10 cellular contexts compared by ENCODE assay signal in genomic region chr1:201504179-201504631, GRCh38. TPM values are rescaled to one million over a fixed set of nuclear protein-coding genes. Genes with fewer than 3 reads are reported as not detected.
DNase-seq lines count a peak whose midpoint lies in the region; ATAC-seq, FAIRE-seq and TF ChIP-seq lines count a peak whose summit lies in the region.
"Had no signal": no experiment of that assay in that cellular context is flagged by ENCODE, and none has a peak within 500 bp of the region (broad histone marks: within the 10 kb centered on the region; RNA-seq: fewer than 3 reads in every experiment).

No MANE protein-coding gene starts in this region.

- H3K9ac ChIP-seq in HepG2 (ENCODE audit: insufficient read depth, low read depth, low read length) (peak overlapping the region; percentile 51; the same call in 1 of the 2 replicates), stomach smooth muscle (ENCODE audit: low read length in 2 of 2) (peak overlapping the region; percentile 98 to 100)

- no peak overlapping the region for H2AFZ ChIP-seq in HepG2 (ENCODE audit: low read length)

- POLR2A ChIA-PET in HepG2 (lab: Yijun Ruan, JAX): interaction anchor here (0.7 to 3.2 kb wide), 6 partner anchors 9 to 36 kb away, joined by 3 to 17 read pairs (median 10); partner anchors contain the start of gene PHLDA3

- H4K20me1 ChIP-seq in HepG2 (ENCODE audit: insufficient read depth, low read length): no peaks in the 10 kb centered on the region

- H3K79me2 ChIP-seq in HepG2 (ENCODE audit: insufficient read depth, low read length): no peaks in the 10 kb centered on the region

- H3K36me3 Mint-ChIP-seq in HFFc6 (ENCODE audit: low read depth) (peaks cover 40% of the 10 kb centered on the region), brain (no peaks in the 10 kb centered on the region)

- no peak overlapping the region for H3K27ac ChIP-seq in HepG2 (ENCODE audit: extremely low read length, insufficient read depth, low read length)
- peak overlapping the region; percentile 100 for H3K27ac ChIP-seq in stomach smooth muscle (ENCODE audit: low read length)

- intact Hi-C loops in HepG2 (cut with micrococcal nuclease; ENCODE audit: unreplicated experiment): no loop called here

- in situ Hi-C loops in HepG2 (cut with HindIII; ENCODE audit: extremely low pct_ligation_motif_present, low pct_unique_long_range_greater_than_20kb): no loop called here

- no TSS peak for BruUV-seq in HepG2 (replicated peaks; lab: Mats Ljungman, UMichigan)

- TF ChIP-seq EP300 in HepG2 (IDR thresholded peaks at IDR 0.05; ENCODE audit: low read depth in 2 of 2, low read length in 2 of 2) (no peak), HepG2 (CRISPR knock-in tag; IDR thresholded peaks at IDR 0.05; ENCODE audit: borderline replicate concordance) (no peak)

- CTCF ChIA-PET in HepG2 (lab: Yijun Ruan, JAX; ENCODE audit: low intra/inter-chr PET ratio, low total read pairs): interaction anchor here (1.6 kb wide), 1 partner anchor 9 kb away, joined by 7 read pairs; no protein-coding TSS in a partner anchor

- H3K4me1 ChIP-seq in HepG2 (ENCODE audit: insufficient read depth, low read length) (peaks cover 81% of the 10 kb centered on the region), stomach smooth muscle (ENCODE audit: control insufficient read depth, insufficient read depth, low read length) (peaks cover 70% of the 10 kb centered on the region)

- no peaks in the 10 kb centered on the region for H3K9me3 ChIP-seq in HepG2 (ENCODE audit: low read length)
- H3K9me3 ChIP-seq in stomach smooth muscle (ENCODE audit: control insufficient read depth in 2 of 2, low read length in 2 of 2): no peaks in the 10 kb centered on the region

- DNase-seq in HFFc6 (no peak), HepG2 (ENCODE audit: low spot score) (no peak), hypothalamus (lab: John Stamatoyannopoulos, UW) (no peak)
- no peak for DNase-seq in stimulated activated naive CD4-positive, alpha-beta T cell (lab: John Stamatoyannopoulos, UW)
- no peak for DNase-seq in effector CD4-positive, alpha-beta T cell
- DNase-seq: activated CD4-positive, CD25-positive, alpha-beta regulatory T cell treated with anti-CD3 and anti-CD28 coated beads, Interleukin-2, amount 50 U/mL, for 72 hours; DND-41 had no signal

- no peak overlapping the region for H3K4me2 ChIP-seq in HepG2 (ENCODE audit: low read depth, low read length)

- H3K9me3 Mint-ChIP-seq in HFFc6 (no peaks in the 10 kb centered on the region), brain (no peaks in the 10 kb centered on the region)

- TF ChIP-seq CTCF in HFFc6 (IDR thresholded peaks at IDR 0.05): no peak
- no peak for TF ChIP-seq CTCF in brain (conservative IDR thresholded peaks at IDR 0.05)
- TF ChIP-seq CTCF in HepG2 (CRISPR knock-in tag; IDR thresholded peaks at IDR 0.05): no peak

- no peak for TF ChIP-seq RAD21 in HepG2 (CRISPR knock-in tag; IDR thresholded peaks at IDR 0.05)

- H3K4me3 ChIP-seq in HepG2 (replicated peaks in 1 of 3; ENCODE audit: insufficient read depth in 1 of 3, low read depth in 2 of 3, low read length in 3 of 3): no peak overlapping the region
- H3K4me3 ChIP-seq in stomach smooth muscle (ENCODE audit: low read length in 2 of 2): peak overlapping the region; percentile 82 to 95

- no peak for FAIRE-seq in HepG2 (lab: Jason Lieb, UNC)

- ATAC-seq in HepG2 (no peak), HG03045 (IDR thresholded peaks at IDR 0.05; ENCODE audit: unreplicated experiment) (no peak)

- H3K27me3 Mint-ChIP-seq in HFFc6 (ENCODE audit: insufficient read depth) (peaks cover 12% of the 10 kb centered on the region), brain (peaks cover 26% of the 10 kb centered on the region)

- peaks cover 89% of the 10 kb centered on the region for H3K4me1 Mint-ChIP-seq in HFFc6 (ENCODE audit: low read depth)
- H3K4me1 Mint-ChIP-seq in brain: peaks cover 59% of the 10 kb centered on the region

- H3K27ac Mint-ChIP-seq in HFFc6 (peak overlapping the region; percentile 87), brain (peak overlapping the region in 4 of 5 experiments; percentile 24 to 95 (median 86))

- H3K4me3 Mint-ChIP-seq in HFFc6 (peak overlapping the region; percentile 93), brain (peak overlapping the region in 2 of 5 experiments; percentile 45 to 58)

- H3K27me3 ChIP-seq in HepG2 (ENCODE audit: control insufficient read depth in 1 of 2, insufficient read depth in 2 of 2, low read length in 2 of 2) (no peaks in the 10 kb centered on the region; a peak in 1 of 5 replicates), stomach smooth muscle (ENCODE audit: control insufficient read depth in 1 of 2, insufficient read depth in 2 of 2, low read length in 2 of 2) (no peaks in the 10 kb centered on the region)

- H3K36me3 ChIP-seq in HepG2 (replicated peaks in 1 of 2; ENCODE audit: control insufficient read depth in 1 of 2, insufficient read depth in 2 of 2, low read length in 2 of 2) (no peaks in the 10 kb centered on the region), stomach smooth muscle (ENCODE audit: control insufficient read depth in 2 of 2, insufficient read depth in 2 of 2, low read length in 2 of 2) (peaks cover 12 to 20% of the 10 kb centered on the region in 2 donors)

- no peak for TF ChIP-seq POLR2A in HepG2 (IDR thresholded peaks at IDR 0.05; ENCODE audit: insufficient read depth in 1 of 2, low read depth in 2 of 2, low read length in 2 of 2)

- 80% methylated on average over 3 of the region's 3 CpGs for WGBS in HepG2 (ENCODE audit: low lambda C conversion rate)

RNA-seq across cellular contexts. Expression of gene CSRP1, which starts 2.7 kb away (rescaled TPM):
- 100 to 1,000 TPM; 540 to 614 (median 577) TPM for total RNA-seq in HFFc6 (2021; fragmentation: NEBNext Ultra II Directional; extraction: Animal tissue kit (Norgen Biotek cat#: 25700))
- polyA plus RNA-seq in brain (ENCODE audit: insufficient read depth, low read depth, low replicate concordance) (599 TPM), HepG2 (2011; rRNA removed) (14.5 and 17.7 TPM in 2 replicates)
- 68.9 and 70.8 TPM in 2 replicates for total RNA-seq in HepG2 (2016; rRNA removed; fragmentation: Illumina TruSeq; extraction: Trizol)
- 12.3 and 12.8 TPM in 2 replicates for total RNA-seq in HepG2 (2016; cell fraction: cytosol; rRNA removed; fragmentation: Illumina TruSeq; extraction: Trizol; ENCODE audit: low read depth)
- 66.1 and 69.5 TPM in 2 replicates for total RNA-seq in HepG2 (2016; cell fraction: insoluble cytoplasmic fraction; rRNA removed; fragmentation: Illumina TruSeq; extraction: Trizol)
- 28.9 and 33.8 TPM in 2 replicates for total RNA-seq in HepG2 (2016; cell fraction: membrane; rRNA removed; fragmentation: Illumina TruSeq; extraction: Trizol)
- total RNA-seq in HepG2 (2016; cell fraction: nucleus; rRNA removed; fragmentation: Illumina TruSeq; extraction: Trizol): 35.6 and 44.2 TPM in 2 replicates
- 15.2 and 17.2 TPM in 2 replicates for polyA plus RNA-seq in HepG2 (2011; cell fraction: cytosol; rRNA removed)
- polyA plus RNA-seq in HepG2 (2011; cell fraction: nucleus; rRNA removed): 10.9 and 14.9 TPM in 2 replicates
- polyA plus RNA-seq in HepG2 (2012): 9.9 and 18.8 TPM in 2 replicates
- polyA plus RNA-seq in HepG2 (2016; cell fraction: cytosol; fragmentation: Illumina TruSeq; extraction: Trizol; ENCODE audit: low read depth): 15.3 and 18.6 TPM in 2 replicates
- 83.1 and 92.4 TPM in 2 replicates for polyA plus RNA-seq in HepG2 (2016; cell fraction: insoluble cytoplasmic fraction; fragmentation: Illumina TruSeq; extraction: Trizol; ENCODE audit: low read depth)
- polyA plus RNA-seq in HepG2 (2016; cell fraction: membrane; fragmentation: Illumina TruSeq; extraction: Trizol; ENCODE audit: low read depth): 29.6 and 30.8 TPM in 2 replicates
- polyA plus RNA-seq in HepG2 (2016; cell fraction: nucleus; fragmentation: Illumina TruSeq; extraction: Trizol; ENCODE audit: insufficient read depth, low read depth): 54.3 and 54.9 TPM in 2 replicates
- 22.9 and 266 TPM in 2 replicates for polyA minus RNA-seq in HepG2 (2011; rRNA and poly(A)+ RNA removed; ENCODE audit: low replicate concordance)
- polyA minus RNA-seq in HepG2 (2011; cell fraction: cytosol; rRNA and poly(A)+ RNA removed): 8.4 and 9.1 TPM in 2 replicates
- polyA minus RNA-seq in HepG2 (2011; cell fraction: nucleus; rRNA and poly(A)+ RNA removed): 9.1 and 11.7 TPM in 2 replicates

RNA-seq across cellular contexts. Expression of gene NAV1, which starts 34.7 kb away (rescaled TPM):
- 10 to 100 TPM; 72.9 to 88.0 (median 78.4) TPM for total RNA-seq in HFFc6 (2021; fragmentation: NEBNext Ultra II Directional; extraction: Animal tissue kit (Norgen Biotek cat#: 25700))
- polyA plus RNA-seq in brain (ENCODE audit: insufficient read depth, low read depth, low replicate concordance): 55.4 TPM
- 0.01 TPM in 1 of 2 replicates, not detected in the other for total RNA-seq in HepG2 (2016; rRNA removed; fragmentation: Illumina TruSeq; extraction: Trizol)
- total RNA-seq in HepG2 (2016; cell fraction: cytosol; rRNA removed; fragmentation: Illumina TruSeq; extraction: Trizol; ENCODE audit: low read depth): not detected in 2 replicates
- 0.02 TPM in 1 of 2 replicates, not detected in the other for total RNA-seq in HepG2 (2016; cell fraction: insoluble cytoplasmic fraction; rRNA removed; fragmentation: Illumina TruSeq; extraction: Trizol)
- total RNA-seq in HepG2 (2016; cell fraction: membrane; rRNA removed; fragmentation: Illumina TruSeq; extraction: Trizol): under 0.01 TPM in 1 of 2 replicates, not detected in the other
- not detected in 2 replicates for total RNA-seq in HepG2 (2016; cell fraction: nucleus; rRNA removed; fragmentation: Illumina TruSeq; extraction: Trizol)
- 0.04 TPM in 1 of 2 replicates, not detected in the other for polyA plus RNA-seq in HepG2 (2011; rRNA removed)
- polyA plus RNA-seq in HepG2 (2011; cell fraction: cytosol; rRNA removed): not detected in 2 replicates
- polyA plus RNA-seq in HepG2 (2011; cell fraction: nucleus; rRNA removed): 0.03 TPM in 1 of 2 replicates, not detected in the other
- polyA plus RNA-seq in HepG2 (2012): 0.01 TPM in 2 replicates
- polyA plus RNA-seq in HepG2 (2016; cell fraction: cytosol; fragmentation: Illumina TruSeq; extraction: Trizol; ENCODE audit: low read depth): not detected in 2 replicates
- not detected in 2 replicates for polyA plus RNA-seq in HepG2 (2016; cell fraction: insoluble cytoplasmic fraction; fragmentation: Illumina TruSeq; extraction: Trizol; ENCODE audit: low read depth)
- polyA plus RNA-seq in HepG2 (2016; cell fraction: membrane; fragmentation: Illumina TruSeq; extraction: Trizol; ENCODE audit: low read depth): not detected in 2 replicates
- polyA plus RNA-seq in HepG2 (2016; cell fraction: nucleus; fragmentation: Illumina TruSeq; extraction: Trizol; ENCODE audit: insufficient read depth, low read depth): not detected in 2 replicates
- polyA minus RNA-seq in HepG2 (2011; rRNA and poly(A)+ RNA removed; ENCODE audit: low replicate concordance): 0.04 and 0.75 TPM in 2 replicates
- polyA minus RNA-seq in HepG2 (2011; cell fraction: cytosol; rRNA and poly(A)+ RNA removed): not detected in 2 replicates
- not detected in 2 replicates for polyA minus RNA-seq in HepG2 (2011; cell fraction: nucleus; rRNA and poly(A)+ RNA removed)

RNA-seq across cellular contexts. Expression of gene PHLDA3, which starts 35.2 kb away (rescaled TPM):
- 100 to 1,000 TPM; 101 to 113 (median 108) TPM for total RNA-seq in HFFc6 (2021; fragmentation: NEBNext Ultra II Directional; extraction: Animal tissue kit (Norgen Biotek cat#: 25700))
- 29.9 TPM for polyA plus RNA-seq in brain (ENCODE audit: insufficient read depth, low read depth, low replicate concordance)
- total RNA-seq in HepG2 (2016; rRNA removed; fragmentation: Illumina TruSeq; extraction: Trizol): 29.1 and 33.6 TPM in 2 replicates
- 13.4 and 13.7 TPM in 2 replicates for total RNA-seq in HepG2 (2016; cell fraction: cytosol; rRNA removed; fragmentation: Illumina TruSeq; extraction: Trizol; ENCODE audit: low read depth)
- 29.0 and 34.8 TPM in 2 replicates for total RNA-seq in HepG2 (2016; cell fraction: insoluble cytoplasmic fraction; rRNA removed; fragmentation: Illumina TruSeq; extraction: Trizol)
- 27.3 and 32.8 TPM in 2 replicates for total RNA-seq in HepG2 (2016; cell fraction: membrane; rRNA removed; fragmentation: Illumina TruSeq; extraction: Trizol)
- total RNA-seq in HepG2 (2016; cell fraction: nucleus; rRNA removed; fragmentation: Illumina TruSeq; extraction: Trizol): 15.5 and 17.9 TPM in 2 replicates
- 16.7 and 25.1 TPM in 2 replicates for polyA plus RNA-seq in HepG2 (2011; rRNA removed)
- 18.1 and 31.9 TPM in 2 replicates for polyA plus RNA-seq in HepG2 (2011; cell fraction: cytosol; rRNA removed)
- 18.6 and 19.4 TPM in 2 replicates for polyA plus RNA-seq in HepG2 (2011; cell fraction: nucleus; rRNA removed)
- polyA plus RNA-seq in HepG2 (2012): 6.9 and 12.1 TPM in 2 replicates
- 23.0 and 26.1 TPM in 2 replicates for polyA plus RNA-seq in HepG2 (2016; cell fraction: cytosol; fragmentation: Illumina TruSeq; extraction: Trizol; ENCODE audit: low read depth)
- polyA plus RNA-seq in HepG2 (2016; cell fraction: insoluble cytoplasmic fraction; fragmentation: Illumina TruSeq; extraction: Trizol; ENCODE audit: low read depth): 47.7 and 53.8 TPM in 2 replicates
- 39.2 and 43.9 TPM in 2 replicates for polyA plus RNA-seq in HepG2 (2016; cell fraction: membrane; fragmentation: Illumina TruSeq; extraction: Trizol; ENCODE audit: low read depth)
- polyA plus RNA-seq in HepG2 (2016; cell fraction: nucleus; fragmentation: Illumina TruSeq; extraction: Trizol; ENCODE audit: insufficient read depth, low read depth): 43.9 and 44.6 TPM in 2 replicates
- 16.2 and 21.4 TPM in 2 replicates for polyA minus RNA-seq in HepG2 (2011; rRNA and poly(A)+ RNA removed; ENCODE audit: low replicate concordance)
- 11.5 and 15.4 TPM in 2 replicates for polyA minus RNA-seq in HepG2 (2011; cell fraction: cytosol; rRNA and poly(A)+ RNA removed)
- polyA minus RNA-seq in HepG2 (2011; cell fraction: nucleus; rRNA and poly(A)+ RNA removed): 13.6 and 15.2 TPM in 2 replicates

Comparison
In these comparisons a context has a peak if more than half of its experiments do, and no peak if none do; other contexts are left out.
1. H3K4me3 ChIP-seq: peak in stomach smooth muscle (2 of 2); none in HepG2 (0 of 3).
2. RNA of gene NAV1, which starts 34.7 kb away (total RNA-seq): 72.9 to 88.0 TPM in HFFc6; under 0.01 to 0.02 TPM in HepG2; every median in the first group is over 10 times any median in the second.